ENCODE assay signal across 8 cellular contexts in the genomic region with DNA sequence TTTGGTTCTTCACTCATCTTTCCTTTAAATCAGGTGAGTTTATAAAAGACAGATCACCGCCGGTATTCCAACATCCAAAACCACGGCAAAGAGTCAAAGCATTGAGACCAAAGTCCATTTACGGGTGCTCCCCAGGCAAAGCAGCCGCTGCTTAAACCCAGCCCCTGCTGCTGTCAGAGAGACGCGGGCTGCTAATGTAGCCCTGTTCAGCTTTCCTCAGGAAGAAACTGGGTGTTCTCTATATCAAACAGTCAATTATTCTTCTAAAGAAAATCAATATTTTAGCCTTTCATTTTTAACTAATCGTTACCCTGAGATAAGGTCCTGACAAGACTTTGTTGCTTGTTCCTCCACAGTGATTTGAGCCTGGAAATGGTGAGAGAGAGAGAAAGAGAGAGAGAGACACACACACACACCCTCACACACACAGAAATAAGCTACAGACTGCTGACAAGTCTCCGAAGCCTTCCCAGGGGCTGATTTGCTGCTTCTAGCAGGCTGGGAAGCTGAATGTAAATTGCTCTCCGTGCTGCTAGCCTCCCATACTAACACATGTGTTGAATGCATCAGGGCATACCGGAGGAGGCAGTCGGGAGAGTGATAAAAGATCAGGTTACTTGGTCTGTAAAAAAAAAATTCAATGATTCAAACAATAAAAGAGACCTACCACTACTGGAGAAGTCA.
DNase-seq lines count a peak whose midpoint lies in the region; ATAC-seq and TF ChIP-seq lines count a peak whose summit lies in the region.

No MANE protein-coding gene starts in this region.

- WGBS in thyroid gland, 2 donors = 3 to 8% methylated on average over 12 of the region's 12 CpGs

- peak overlapping the region; percentile 93 for H3K4me3 Mint-ChIP-seq in activated T-cell treated with anti-CD3 and anti-CD28 coated beads, Interleukin-2, amount 50 U/mL, for 24 hours
- H3K4me3 Mint-ChIP-seq in nephron = peak overlapping the region; percentile 86 to 91 (median 87)

- peak overlapping the region; percentile 47 for H3K4me3 ChIP-seq in MM.1S (ENCODE audit: low read length)
- peak overlapping the region in 2 of 3 donors; percentile 20 to 30 for H3K4me3 ChIP-seq in thyroid gland (replicated peaks in 1 of 3)

- H3F3A ChIP-seq in MM.1S (ENCODE audit: insufficient read depth, low read length) = peaks cover 17% of the 10 kb centered on the region

- H3K9me3 Mint-ChIP-seq in activated T-cell treated with anti-CD3 and anti-CD28 coated beads, Interleukin-2, amount 50 U/mL, for 24 hours = peaks cover 13% of the 10 kb centered on the region
- peaks cover 11% of the 10 kb centered on the region for H3K9me3 Mint-ChIP-seq in nephron

- H3K4me1 ChIP-seq in MM.1S (ENCODE audit: low read length) (peaks cover 28% of the 10 kb centered on the region), thyroid gland (peaks cover 7 to 25% of the 10 kb centered on the region in 2 donors)

- H3K27me3 ChIP-seq in MM.1S (replicated peaks; ENCODE audit: insufficient read depth, low read length) = no peaks in the 10 kb centered on the region
- no peaks in the 10 kb centered on the region for H3K27me3 ChIP-seq in thyroid gland

- H3K36me3 ChIP-seq in MM.1S (replicated peaks; ENCODE audit: insufficient read depth, low read length) (no peaks in the 10 kb centered on the region), thyroid gland (no peaks in the 10 kb centered on the region)

- H2AFZ ChIP-seq in MM.1S (ENCODE audit: low read length) = peak overlapping the region; percentile 63

- ATAC-seq in GM18867 (IDR thresholded peaks at IDR 0.05; ENCODE audit: unreplicated experiment) = no peak

- H3K27me3 Mint-ChIP-seq in activated T-cell treated with anti-CD3 and anti-CD28 coated beads, Interleukin-2, amount 50 U/mL, for 24 hours = no peaks in the 10 kb centered on the region
- no peaks in the 10 kb centered on the region for H3K27me3 Mint-ChIP-seq in nephron (ENCODE audit: low read depth)

- in situ Hi-C loops in G401 (cut with HindIII; ENCODE audit: low sequenced_read_pairs) = no loop called here

- H3K27ac Mint-ChIP-seq in activated T-cell treated with anti-CD3 and anti-CD28 coated beads, Interleukin-2, amount 50 U/mL, for 24 hours = peak overlapping the region; percentile 97
- peak overlapping the region; percentile 90 to 94 (median 90) for H3K27ac Mint-ChIP-seq in nephron

- peaks cover 67% of the 10 kb centered on the region for H3K4me1 Mint-ChIP-seq in activated T-cell treated with anti-CD3 and anti-CD28 coated beads, Interleukin-2, amount 50 U/mL, for 24 hours (ENCODE audit: low read depth)
- H3K4me1 Mint-ChIP-seq in nephron = peaks cover 40% of the 10 kb centered on the region

- H3K36me3 Mint-ChIP-seq in activated T-cell treated with anti-CD3 and anti-CD28 coated beads, Interleukin-2, amount 50 U/mL, for 24 hours (ENCODE audit: low read depth) = peaks cover 40% of the 10 kb centered on the region
- peaks cover 5% of the 10 kb centered on the region for H3K36me3 Mint-ChIP-seq in nephron (ENCODE audit: low read depth)

- no peaks in the 10 kb centered on the region for H3K9me2 ChIP-seq in MM.1S (replicated peaks; ENCODE audit: insufficient read depth, low read length)

- peak overlapping the region; percentile 30; the same call in 1 of the 2 replicates for H3K27ac ChIP-seq in MM.1S (ENCODE audit: low read length)
- peak overlapping the region; percentile 59 to 83 (median 75) for H3K27ac ChIP-seq in thyroid gland

- H3K9me3 ChIP-seq in MM.1S (replicated peaks; ENCODE audit: insufficient read depth, low read length) = no peaks in the 10 kb centered on the region
- no peaks in the 10 kb centered on the region for H3K9me3 ChIP-seq in thyroid gland

- peak; percentile 62 for DNase-seq in G401 (ENCODE audit: low spot score)
- peak; percentile 15 for DNase-seq in MM.1S
- DNase-seq in activated T-cell treated with anti-CD3 and anti-CD28 coated beads, Interleukin-2, amount 50 U/mL, for 24 hours = peak; percentile 61
- peak; percentile 28 for DNase-seq in fibroblast of the conjunctiva (ENCODE audit: low read depth)
- peak; percentile 44 to 48 for DNase-seq in thyroid gland
- DNase-seq in dedifferentiated amniotic fluid mesenchymal stem cell (ENCODE audit: extremely low spot score) = no peak

- no peaks in the 10 kb centered on the region for H4K20me1 ChIP-seq in MM.1S (ENCODE audit: insufficient read depth, low read length)

- intact Hi-C loops in thyroid gland (cut with DNase I) = no loop called here

- peak in 1 of 2 donors; percentile 38 for TF ChIP-seq POLR2A in thyroid gland (IDR thresholded peaks at IDR 0.05)

- peak overlapping the region; percentile 55 for H3K4me2 ChIP-seq in MM.1S (ENCODE audit: low read depth, low read length)

- H3K9ac ChIP-seq in MM.1S (ENCODE audit: low read length) = peak overlapping the region; percentile 7; the same call in 1 of the 2 replicates

- TF ChIP-seq CTCF in MM.1S (IDR thresholded peaks at IDR 0.05; ENCODE audit: low read length) (no peak), nephron (IDR thresholded peaks at IDR 0.05; ENCODE audit: unreplicated experiment in 3 of 3) (no peak), thyroid gland (IDR thresholded peaks at IDR 0.05) (peak in 1 of 6 experiments; percentile 10)

- no peaks in the 10 kb centered on the region for H3K79me2 ChIP-seq in MM.1S (ENCODE audit: low read length)
